32 cellular contexts compared by ENCODE assay signal in genomic region chr6:44678252-44678935, GRCh38.
"Had no signal": no experiment of that assay in that cellular context is flagged by ENCODE, and none has a peak within 500 bp of the region (broad histone marks: within the 10 kb centered on the region; RNA-seq: fewer than 3 reads in every experiment).

No MANE protein-coding gene starts in this region.

- H3K4me3 Mint-ChIP-seq: activated CD4-positive, alpha-beta memory T cell treated with anti-CD3 and anti-CD28 coated beads for 36 hours; activated CD4-positive, alpha-beta T cell treated with anti-CD3 and anti-CD28 coated beads, Interleukin-2, amount 10 ng/mL, durations not matched to agents 24 days and 14 days; activated naive CD4-positive, alpha-beta T cell treated with anti-CD3 and anti-CD28 coated beads for 36 hours; activated T-helper 1 cell treated with anti-CD3 and anti-CD28 coated beads, Interleukin-12 subunit alpha, Interleukin-12 subunit beta, Interleukin-2, Interleukin-4 antibody, amounts not matched to agents 30 ng/mL and 10 ng/mL and 1 ng/mL, durations not matched to agents 14 hours and 24 hours and 36 hours; effector memory CD8-positive, alpha-beta T cell; nephron; T-helper 1 cell treated with Interleukin-12 subunit alpha and Interleukin-12 subunit beta and Interleukin-4 antibody, amounts not matched to agents 30 μg/mL and 1 μg/mL, for 36 hours had no signal

- H3K9me3 ChIP-seq: gastrocnemius medialis, left ventricle myocardium inferior, mucosa of descending colon, neutrophil, ovary, suprapubic skin, tibial artery had no signal

- H3K27me3 ChIP-seq: gastrocnemius medialis, ovary had no signal

- H3K4me3 ChIP-seq: gastrocnemius medialis, left ventricle myocardium inferior, lung, mucosa of descending colon, ovary, suprapubic skin, tibial artery had no signal

- DNase-seq: activated CD4-positive, alpha-beta memory T cell treated with anti-CD3 and anti-CD28 coated beads for 36 hours; activated CD4-positive, alpha-beta T cell treated with anti-CD3 and anti-CD28 coated beads, Interleukin-2, amount 10 ng/mL, durations not matched to agents 24 days and 14 days; activated effector memory CD4-positive, alpha-beta T cell treated with anti-CD3 and anti-CD28 coated beads, Interleukin-2, amount 50 U/mL, for 16 hours; activated naive CD4-positive, alpha-beta T cell treated with anti-CD3 and anti-CD28 coated beads for 36 hours; activated T-cell treated with anti-CD3 and anti-CD28 coated beads, Interleukin-2, amount 50 U/mL, for 1 hour; amniotic stem cell; brain microvascular endothelial cell; caudate nucleus; cortex of kidney; effector memory CD8-positive, alpha-beta T cell; gastrocnemius medialis; glutamatergic neuron; islet precursor cell; left ventricle myocardium inferior; mucosa of descending colon; ovary; retina; stimulated activated CD4-positive, alpha-beta T cell treated with anti-CD3 and anti-CD28 coated beads, Interleukin-15, amount 100 ng/mL, for 24 hours; stimulated activated CD4-positive, alpha-beta T cell treated with anti-CD3 and anti-CD28 coated beads, Interleukin-2, amount 100 ng/mL, for 24 hours; stimulated activated naive CD4-positive, alpha-beta T cell; SW 1271; T-helper 9 cell; tibial artery had no signal

- H3K4me1 ChIP-seq: gastrocnemius medialis, left ventricle myocardium inferior, suprapubic skin, tibial artery had no signal

- H3K36me3 Mint-ChIP-seq: activated CD4-positive, alpha-beta memory T cell treated with anti-CD3 and anti-CD28 coated beads for 36 hours had no signal

- H3K36me3 ChIP-seq: brain microvascular endothelial cell, gastrocnemius medialis, left ventricle myocardium inferior, neutrophil, ovary, suprapubic skin, tibial artery had no signal

- ATAC-seq: activated CD4-positive, CD25-positive, alpha-beta regulatory T cell treated with anti-CD3 and anti-CD28 coated beads, Interleukin-2, amount 50 U/mL, for 24 hours; effector memory CD8-positive, alpha-beta T cell; gastrocnemius medialis; mucosa of descending colon had no signal

- H3K27ac Mint-ChIP-seq: activated CD4-positive, alpha-beta memory T cell treated with anti-CD3 and anti-CD28 coated beads for 36 hours; activated CD4-positive, alpha-beta T cell treated with anti-CD3 and anti-CD28 coated beads, Interleukin-2, amount 10 ng/mL, durations not matched to agents 24 days and 14 days; activated naive CD4-positive, alpha-beta T cell treated with anti-CD3 and anti-CD28 coated beads for 36 hours; activated T-helper 1 cell treated with anti-CD3 and anti-CD28 coated beads, Interleukin-12 subunit alpha, Interleukin-12 subunit beta, Interleukin-2, Interleukin-4 antibody, amounts not matched to agents 30 ng/mL and 10 ng/mL and 1 ng/mL, durations not matched to agents 14 hours and 24 hours and 36 hours; effector memory CD8-positive, alpha-beta T cell; nephron; progenitor cell of endocrine pancreas; T-helper 1 cell treated with Interleukin-12 subunit alpha and Interleukin-12 subunit beta and Interleukin-4 antibody, amounts not matched to agents 30 μg/mL and 1 μg/mL, for 36 hours had no signal

- H3K9me3 Mint-ChIP-seq: activated CD4-positive, alpha-beta memory T cell treated with anti-CD3 and anti-CD28 coated beads for 36 hours; activated CD4-positive, alpha-beta T cell treated with anti-CD3 and anti-CD28 coated beads, Interleukin-2, amount 10 ng/mL, durations not matched to agents 24 days and 14 days; activated naive CD4-positive, alpha-beta T cell treated with anti-CD3 and anti-CD28 coated beads for 36 hours; activated T-helper 1 cell treated with anti-CD3 and anti-CD28 coated beads, Interleukin-12 subunit alpha, Interleukin-12 subunit beta, Interleukin-2, Interleukin-4 antibody, amounts not matched to agents 30 ng/mL and 10 ng/mL and 1 ng/mL, durations not matched to agents 14 hours and 24 hours and 36 hours; effector memory CD8-positive, alpha-beta T cell; nephron; T-helper 1 cell treated with Interleukin-12 subunit alpha and Interleukin-12 subunit beta and Interleukin-4 antibody, amounts not matched to agents 30 μg/mL and 1 μg/mL, for 36 hours had no signal

- H3K27ac ChIP-seq: brain microvascular endothelial cell, gastrocnemius medialis, left ventricle myocardium inferior, neutrophil, ovary, suprapubic skin, tibial artery, VCaP had no signal
